ENCODE assay signal across 8 cellular contexts in genomic region chrX:153598541-153599191, GRCh38. TPM values are rescaled to one million over a fixed set of nuclear protein-coding genes. Genes with fewer than 3 reads are reported as not detected.
DNase-seq lines count a peak whose midpoint lies in the region; ATAC-seq and TF ChIP-seq lines count a peak whose summit lies in the region.

CCNQ (minus strand) TSS chrX:153599139; CDS start chrX:153599073, 66 bp downstream.

- no peaks in the 10 kb centered on the region for H3K27me3 Mint-ChIP-seq in activated CD8-positive, alpha-beta T cell treated with anti-CD3 and anti-CD28 coated beads for 36 hours
- H3K27me3 Mint-ChIP-seq in nephron (ENCODE audit: low read depth), result no peaks in the 10 kb centered on the region

- peak within 1 kb of the TSS; percentile 87 for H2AFZ ChIP-seq in GM23248
- H2AFZ ChIP-seq in fibroblast of lung (ENCODE audit: low read length), result peak within 1 kb of the TSS; percentile 73

- intact Hi-C loops in activated CD8-positive, alpha-beta T cell treated with anti-CD3 and anti-CD28 coated beads for 36 hours (cut with micrococcal nuclease), result no loop called here

- no peaks in the 10 kb centered on the region for H3F3A ChIP-seq in GM23248 (ENCODE audit: insufficient read depth)

- H3K4me1 ChIP-seq in GM23248 (ENCODE audit: insufficient read depth) (no peaks in the 10 kb centered on the region), fibroblast of lung (ENCODE audit: control insufficient read depth, extremely low read depth, insufficient read depth, low read length) (peaks cover 2% of the 10 kb centered on the region)

- no peaks in the 10 kb centered on the region for H3K9me3 Mint-ChIP-seq in activated CD8-positive, alpha-beta T cell treated with anti-CD3 and anti-CD28 coated beads for 36 hours
- H3K9me3 Mint-ChIP-seq in nephron, result peaks cover 33% of the 10 kb centered on the region

- peak within 1 kb of the TSS; percentile 85 for H3K4me3 Mint-ChIP-seq in activated CD8-positive, alpha-beta T cell treated with anti-CD3 and anti-CD28 coated beads for 36 hours
- H3K4me3 Mint-ChIP-seq in nephron, result peak within 1 kb of the TSS; percentile 89 to 90 (median 90)

- peaks cover 10% of the 10 kb centered on the region for H3K36me3 Mint-ChIP-seq in activated CD8-positive, alpha-beta T cell treated with anti-CD3 and anti-CD28 coated beads for 36 hours (ENCODE audit: low read depth)
- peaks cover 19% of the 10 kb centered on the region for H3K36me3 Mint-ChIP-seq in nephron (ENCODE audit: low read depth)

- TF ChIP-seq CTCF in GM12875 (IDR thresholded peaks at IDR 0.05; ENCODE audit: borderline replicate concordance, insufficient read depth, low read depth, low read length), result no peak
- TF ChIP-seq CTCF in activated CD8-positive, alpha-beta T cell treated with anti-CD3 and anti-CD28 coated beads for 36 hours (IDR thresholded peaks at IDR 0.05), result no peak
- no peak for TF ChIP-seq CTCF in fibroblast of lung (conservative IDR thresholded peaks at IDR 0.05 in 1 of 2, IDR thresholded peaks at IDR 0.05 in 1 of 2; ENCODE audit: low read depth in 1 of 2, low read length in 2 of 2)
- no peak for TF ChIP-seq CTCF in nephron (IDR thresholded peaks at IDR 0.05; ENCODE audit: unreplicated experiment in 3 of 3)

- peak; percentile 66 for DNase-seq in GM23248
- DNase-seq in Kasumi-1 (lab: John Stamatoyannopoulos, UW), result peak; percentile 52 to 61
- DNase-seq in activated CD8-positive, alpha-beta T cell treated with anti-CD3 and anti-CD28 coated beads for 36 hours, result peak; percentile 23
- DNase-seq in fibroblast of lung (ENCODE audit: low read depth in 2 of 2), result peak; percentile 10 to 37
- DNase-seq in MV-4-11 (lab: John Stamatoyannopoulos, UW), result no peak
- no peak for DNase-seq in putamen (ENCODE audit: low spot score)

- no peaks in the 10 kb centered on the region for H4K20me1 ChIP-seq in GM23248 (ENCODE audit: insufficient read depth)
- no peaks in the 10 kb centered on the region for H4K20me1 ChIP-seq in fibroblast of lung (ENCODE audit: control insufficient read depth, extremely low read depth, insufficient read depth, low read length)

- H3K9ac ChIP-seq in GM23248 (peak within 1 kb of the TSS; percentile 91), fibroblast of lung (ENCODE audit: insufficient read depth, low read length) (peak within 1 kb of the TSS; percentile 66)

- H3K4me2 ChIP-seq in GM23248 (ENCODE audit: unreplicated experiment), result peak within 1 kb of the TSS; percentile 76
- H3K4me2 ChIP-seq in fibroblast of lung (ENCODE audit: extremely low read depth, insufficient read depth, low read length), result peak within 1 kb of the TSS; percentile 58

- peak within 1 kb of the TSS; percentile 74 for H3K27ac Mint-ChIP-seq in activated CD8-positive, alpha-beta T cell treated with anti-CD3 and anti-CD28 coated beads for 36 hours
- H3K27ac Mint-ChIP-seq in nephron, result peak within 1 kb of the TSS in 2 of 3 experiments; percentile 40 to 54

- H3K4me3 ChIP-seq in GM12875 (ENCODE audit: low read depth, low read length), result peak within 1 kb of the TSS; percentile 81
- H3K4me3 ChIP-seq in GM23248, result peak within 1 kb of the TSS; percentile 80
- peak within 1 kb of the TSS; percentile 59 to 71 (median 68) for H3K4me3 ChIP-seq in fibroblast of lung (replicated peaks in 1 of 4; ENCODE audit: control extremely low read depth in 1 of 4, insufficient read depth in 1 of 4, low read depth in 3 of 4, low read length in 4 of 4)

- H3K27me3 ChIP-seq in GM23248 (replicated peaks; ENCODE audit: insufficient read depth) (no peaks in the 10 kb centered on the region), fibroblast of lung (ENCODE audit: control insufficient read depth, insufficient read depth, low read length) (no peaks in the 10 kb centered on the region)

- in situ Hi-C loops in GM23248 (cut with MboI), result no loop called here

- H3K9me3 ChIP-seq in GM23248 (ENCODE audit: low read depth) (no peaks in the 10 kb centered on the region), fibroblast of lung (ENCODE audit: control insufficient read depth, insufficient read depth, low read depth, low read length) (no peaks in the 10 kb centered on the region)

- H3K27ac ChIP-seq in GM23248 (peak within 1 kb of the TSS; percentile 65), fibroblast of lung (ENCODE audit: insufficient read depth, low read length) (peak within 1 kb of the TSS; percentile 32)

- WGBS in GM23248 (ENCODE audit: low coverage in 1 of 2, low lambda C conversion rate in 2 of 2, missing lambda C conversion rate in 2 of 2), 2 experiments, result 1% methylated on average over 14 to 31 of the region's 79 CpGs

- POLR2A ChIA-PET in activated CD8-positive, alpha-beta T cell treated with anti-CD3 and anti-CD28 coated beads for 36 hours (lab: Charles Lee), result interaction anchor here (0.5 to 1.5 kb wide), 2 partner anchors 16 to 492 kb away, joined by 3 read pairs; no protein-coding TSS in a partner anchor

- peaks cover 32% of the 10 kb centered on the region for H3K4me1 Mint-ChIP-seq in activated CD8-positive, alpha-beta T cell treated with anti-CD3 and anti-CD28 coated beads for 36 hours (ENCODE audit: low read depth)
- peaks cover 13% of the 10 kb centered on the region for H3K4me1 Mint-ChIP-seq in nephron

- no peaks in the 10 kb centered on the region for H3K9me2 ChIP-seq in GM23248 (ENCODE audit: insufficient read depth)

- peaks cover 26% of the 10 kb centered on the region for H3K79me2 ChIP-seq in GM23248 (ENCODE audit: insufficient read depth)
- peaks cover 14% of the 10 kb centered on the region for H3K79me2 ChIP-seq in fibroblast of lung (ENCODE audit: control insufficient read depth, insufficient read depth, low read length)

- CTCF ChIA-PET in activated CD8-positive, alpha-beta T cell treated with anti-CD3 and anti-CD28 coated beads for 36 hours (lab: Charles Lee), result interaction anchor here (1.5 to 1.8 kb wide), 5 partner anchors 11 to 69 kb away, joined by 3 to 6 read pairs (median 4); no protein-coding TSS in a partner anchor

- ATAC-seq in activated CD8-positive, alpha-beta T cell treated with anti-CD3 and anti-CD28 coated beads for 36 hours, result peak; percentile 25

- H3K36me3 ChIP-seq in GM23248 (ENCODE audit: low read depth) (no peaks in the 10 kb centered on the region), fibroblast of lung (ENCODE audit: control insufficient read depth, insufficient read depth, low read length) (no peaks in the 10 kb centered on the region)

RNA-seq across cellular contexts. Expression of gene CCNQ, which starts in this region (rescaled TPM):
- 34.7 and 45.5 TPM in 2 replicates for total RNA-seq in GM23248 (2014; rRNA removed; shearing (Covaris generic))
- polyA plus RNA-seq in GM23248 (2016; fragmentation: Nextera tagmentation; extraction: Ambion mirVana) (29.1 and 34.5 TPM in 2 replicates), fibroblast of lung (19.9 and 22.8 TPM in 2 replicates)
- 10 to 100 TPM; 18.5 to 21.3 TPM for total RNA-seq in activated CD8-positive, alpha-beta T cell treated with anti-CD3 and anti-CD28 coated beads for 36 hours
- total RNA-seq in fibroblast of lung, result 24.4 and 28.2 TPM in 2 replicates
- 25.2 and 30.4 TPM in 2 replicates for polyA plus RNA-seq in fibroblast of lung (2012)
- polyA minus RNA-seq in fibroblast of lung (ENCODE audit: low replicate concordance), result 44.1 and 48.3 TPM in 2 replicates

Comparison
In these comparisons a context has a peak if more than half of its experiments do, and no peak if none do; other contexts are left out.
1. DNase-seq: peak in GM23248 (single experiment), Kasumi-1 (2 of 2), activated CD8-positive, alpha-beta T cell treated with anti-CD3 and anti-CD28 coated beads for 36 hours (single experiment) and fibroblast of lung (2 of 2); none in MV-4-11 (single experiment) and putamen (single experiment).
2. Peak in every context shown above with its lines, with median percentiles within 50 percentile points of each other: H3K4me3 ChIP-seq.